Comparison of ENCODE assay signal across 1 cellular context in genomic region chr9:70389188-70389587, GRCh38.
TF ChIP-seq lines count a peak whose summit lies in the region.

No MANE protein-coding gene starts in this region.

TF ChIP-seq in HepG2, 621 proteins besides CTCF, POLR2A, EP300 and RAD21 (continued from another document):
- no peak for TF ChIP-seq ZSCAN31 (CRISPR knock-in tag; IDR thresholded peaks at IDR 0.05; ENCODE audit: low read depth)
